Comparison of ENCODE assay signal across 8 cellular contexts in genomic region chr16:8866118-8866883, GRCh38. TPM values are rescaled to one million over a fixed set of nuclear protein-coding genes. Genes with fewer than 3 reads are reported as not detected.
DNase-seq lines count a peak whose midpoint lies in the region; ATAC-seq, FAIRE-seq and TF ChIP-seq lines count a peak whose summit lies in the region.

No MANE protein-coding gene starts in this region.

- ATAC-seq in activated T-cell treated with anti-CD3 and anti-CD28 coated beads, Interleukin-2, amount 50 U/mL, for 4 hours, result no peak
- ATAC-seq in HepG2 (peak; percentile 4), thoracic aorta (ENCODE audit: insufficient number of reproducible peaks, low FRiP score, low read depth) (no peak), HG02759 (IDR thresholded peaks at IDR 0.05; ENCODE audit: unreplicated experiment) (no peak)

- H3K4me3 ChIP-seq in bronchial epithelial cell (ENCODE audit: low read depth, low read length) (peak overlapping the region; percentile 9), HepG2 (replicated peaks in 1 of 3; ENCODE audit: insufficient read depth in 1 of 3, low read depth in 2 of 3, low read length in 3 of 3) (peak overlapping the region; percentile 82 to 97 (median 87)), thoracic aorta (peak overlapping the region; percentile 98)

- H3K4me2 ChIP-seq in HepG2 (ENCODE audit: low read depth, low read length), result peak overlapping the region; percentile 91

- H3K27me3 ChIP-seq in bronchial epithelial cell (ENCODE audit: control insufficient read depth, insufficient read depth, low read length), result no peaks in the 10 kb centered on the region
- no peaks in the 10 kb centered on the region; a peak in 1 of 5 replicates for H3K27me3 ChIP-seq in HepG2 (ENCODE audit: control insufficient read depth in 1 of 2, insufficient read depth in 2 of 2, low read length in 2 of 2)
- H3K27me3 ChIP-seq in thoracic aorta (replicated peaks; ENCODE audit: insufficient read depth), result no peaks in the 10 kb centered on the region

- H2AFZ ChIP-seq in HepG2 (ENCODE audit: low read length), result no peak overlapping the region

- H3K27me3 Mint-ChIP-seq in activated T-cell treated with anti-CD3 and anti-CD28 coated beads, Interleukin-2, amount 50 U/mL, for 4 hours (ENCODE audit: low read depth), result no peaks in the 10 kb centered on the region

- H3K9me3 Mint-ChIP-seq in activated T-cell treated with anti-CD3 and anti-CD28 coated beads, Interleukin-2, amount 50 U/mL, for 4 hours, result no peaks in the 10 kb centered on the region

- BruUV-seq in HepG2 (replicated peaks; lab: Mats Ljungman, UMichigan), result no TSS peak

- no peaks in the 10 kb centered on the region for H3K36me3 Mint-ChIP-seq in activated T-cell treated with anti-CD3 and anti-CD28 coated beads, Interleukin-2, amount 50 U/mL, for 4 hours (ENCODE audit: insufficient read depth)

- peak overlapping the region; percentile 86 for H3K9ac ChIP-seq in HepG2 (ENCODE audit: insufficient read depth, low read depth, low read length)

- peak in 1 of 2 experiments; percentile 43; a peak in 1 of 4 replicates for TF ChIP-seq POLR2A in HepG2 (IDR thresholded peaks at IDR 0.05; ENCODE audit: insufficient read depth in 1 of 2, low read depth in 2 of 2, low read length in 2 of 2)

- H3K4me1 Mint-ChIP-seq in activated T-cell treated with anti-CD3 and anti-CD28 coated beads, Interleukin-2, amount 50 U/mL, for 4 hours (ENCODE audit: low read depth), result peaks cover 51% of the 10 kb centered on the region

- TF ChIP-seq EP300 in HepG2 (IDR thresholded peaks at IDR 0.05; ENCODE audit: low read depth in 2 of 2, low read length in 2 of 2), result 0 out of 4 replicates have a peak, but pooled peaks of 1 of the 2 experiments have one; percentile 14
- peak; percentile 41; the same call in 1 of the 2 replicates for TF ChIP-seq EP300 in HepG2 (CRISPR knock-in tag; IDR thresholded peaks at IDR 0.05; ENCODE audit: borderline replicate concordance)

- CTCF ChIA-PET in HepG2 (lab: Yijun Ruan, JAX; ENCODE audit: low intra/inter-chr PET ratio, low total read pairs), result no interaction called here

- peak; percentile 12; the same call in 1 of the 2 replicates for TF ChIP-seq RAD21 in HepG2 (CRISPR knock-in tag; IDR thresholded peaks at IDR 0.05)

- POLR2A ChIA-PET in HepG2 (lab: Yijun Ruan, JAX), result interaction anchor here (0.7 to 10.4 kb wide), 4 partner anchors 13 to 225 kb away, joined by 4 to 235 read pairs (median 56); partner anchors contain the start of genes HAPSTR1 and LITAFD

- intact Hi-C loops in HepG2 (cut with micrococcal nuclease; ENCODE audit: unreplicated experiment), result loop anchor here (2.0 to 5.0 kb wide), 2 partner anchors 16 to 226 kb away; partner anchors contain the start of gene HAPSTR1

- no peak for FAIRE-seq in bronchial epithelial cell (lab: Jason Lieb, UNC)
- FAIRE-seq in HepG2 (lab: Jason Lieb, UNC), result peak; percentile 60

- peaks cover 2% of the 10 kb centered on the region for H3K36me3 ChIP-seq in bronchial epithelial cell (ENCODE audit: control insufficient read depth, insufficient read depth, low read length)
- H3K36me3 ChIP-seq in HepG2 (replicated peaks in 1 of 2; ENCODE audit: control insufficient read depth in 1 of 2, insufficient read depth in 2 of 2, low read length in 2 of 2), result no peaks in the 10 kb centered on the region
- H3K36me3 ChIP-seq in thoracic aorta, result no peaks in the 10 kb centered on the region

- no peak for DNase-seq in activated T-cell treated with anti-CD3 and anti-CD28 coated beads, Interleukin-2, amount 50 U/mL, for 4 hours
- no peak for DNase-seq in activated T-cell treated with anti-CD3 and anti-CD28 coated beads, Interleukin-2, amount 50 U/mL, for 48 hours
- no peak for DNase-seq in bronchial epithelial cell (ENCODE audit: low read depth)
- DNase-seq in HepG2 (ENCODE audit: low spot score), result peak; percentile 88
- DNase-seq in thoracic aorta (ENCODE audit: low spot score), result no peak
- DNase-seq in COLO829 (ENCODE audit: low spot score), result no peak
- no peak for DNase-seq in SW480 (ENCODE audit: low spot score)

- TF ChIP-seq CTCF in bronchial epithelial cell (IDR thresholded peaks at IDR 0.05; ENCODE audit: insufficient read depth, low read length, severe bottlenecking), result no peak
- TF ChIP-seq CTCF in HepG2 (CRISPR knock-in tag; IDR thresholded peaks at IDR 0.05), result no peak
- no peak for TF ChIP-seq CTCF in thoracic aorta (IDR thresholded peaks at IDR 0.05)

- 13% methylated on average over 30 of the region's 30 CpGs for WGBS in HepG2 (ENCODE audit: low lambda C conversion rate)

- in situ Hi-C loops in HepG2 (cut with HindIII; ENCODE audit: extremely low pct_ligation_motif_present, low pct_unique_long_range_greater_than_20kb), result no loop called here

- H3K4me3 Mint-ChIP-seq in activated T-cell treated with anti-CD3 and anti-CD28 coated beads, Interleukin-2, amount 50 U/mL, for 4 hours, result peak overlapping the region; percentile 44

- H4K20me1 ChIP-seq in HepG2 (ENCODE audit: insufficient read depth, low read length), result peaks cover 40% of the 10 kb centered on the region; the same call in 1 of the 2 replicates

- H3K4me1 ChIP-seq in HepG2 (ENCODE audit: insufficient read depth, low read length) (peaks cover 75% of the 10 kb centered on the region), thoracic aorta (ENCODE audit: control insufficient read depth in 1 of 2, low read depth in 2 of 2) (peaks cover 37 to 65% of the 10 kb centered on the region in 2 donors)

- H3K27ac ChIP-seq in HepG2 (ENCODE audit: extremely low read length, insufficient read depth, low read length) (peak overlapping the region; percentile 95), thoracic aorta (peak overlapping the region in 1 of 2 donors; percentile 79)

- peaks cover 70% of the 10 kb centered on the region for H3K79me2 ChIP-seq in HepG2 (ENCODE audit: insufficient read depth, low read length)

- no peaks in the 10 kb centered on the region for H3K9me3 ChIP-seq in HepG2 (ENCODE audit: low read length)
- H3K9me3 ChIP-seq in thoracic aorta, result no peaks in the 10 kb centered on the region

RNA-seq across cellular contexts. Expression of gene CARHSP1, which starts 2.5 kb away (rescaled TPM):
- total RNA-seq in activated T-cell treated with anti-CD3 and anti-CD28 coated beads, Interleukin-2, amount 50 U/mL, for 4 hours, result 10 to 100 TPM; 14.7 to 17.8 (median 16.8) TPM
- total RNA-seq in bronchial epithelial cell, result 63.7 and 96.3 TPM in 2 replicates
- total RNA-seq in HepG2 (2016; rRNA removed; fragmentation: Illumina TruSeq; extraction: Trizol), result 345 and 349 TPM in 2 replicates
- total RNA-seq in HepG2 (2016; cell fraction: cytosol; rRNA removed; fragmentation: Illumina TruSeq; extraction: Trizol; ENCODE audit: low read depth), result 202 and 227 TPM in 2 replicates
- 351 and 370 TPM in 2 replicates for total RNA-seq in HepG2 (2016; cell fraction: insoluble cytoplasmic fraction; rRNA removed; fragmentation: Illumina TruSeq; extraction: Trizol)
- total RNA-seq in HepG2 (2016; cell fraction: membrane; rRNA removed; fragmentation: Illumina TruSeq; extraction: Trizol), result 185 and 210 TPM in 2 replicates
- total RNA-seq in HepG2 (2016; cell fraction: nucleus; rRNA removed; fragmentation: Illumina TruSeq; extraction: Trizol), result 126 and 138 TPM in 2 replicates
- 173 and 193 TPM in 2 replicates for polyA plus RNA-seq in HepG2 (2011; rRNA removed)
- 139 and 221 TPM in 2 replicates for polyA plus RNA-seq in HepG2 (2011; cell fraction: cytosol; rRNA removed)
- polyA plus RNA-seq in HepG2 (2011; cell fraction: nucleus; rRNA removed), result 209 and 223 TPM in 2 replicates
- polyA plus RNA-seq in HepG2 (2012), result 167 and 252 TPM in 2 replicates
- 224 and 244 TPM in 2 replicates for polyA plus RNA-seq in HepG2 (2016; cell fraction: cytosol; fragmentation: Illumina TruSeq; extraction: Trizol; ENCODE audit: low read depth)
- 425 and 448 TPM in 2 replicates for polyA plus RNA-seq in HepG2 (2016; cell fraction: insoluble cytoplasmic fraction; fragmentation: Illumina TruSeq; extraction: Trizol; ENCODE audit: low read depth)
- 197 and 214 TPM in 2 replicates for polyA plus RNA-seq in HepG2 (2016; cell fraction: membrane; fragmentation: Illumina TruSeq; extraction: Trizol; ENCODE audit: low read depth)
- 269 and 287 TPM in 2 replicates for polyA plus RNA-seq in HepG2 (2016; cell fraction: nucleus; fragmentation: Illumina TruSeq; extraction: Trizol; ENCODE audit: insufficient read depth, low read depth)
- polyA minus RNA-seq in HepG2 (2011; rRNA and poly(A)+ RNA removed; ENCODE audit: low replicate concordance), result 186 and 379 TPM in 2 replicates
- polyA minus RNA-seq in HepG2 (2011; cell fraction: cytosol; rRNA and poly(A)+ RNA removed), result 166 and 175 TPM in 2 replicates
- polyA minus RNA-seq in HepG2 (2011; cell fraction: nucleus; rRNA and poly(A)+ RNA removed), result 55.6 and 67.6 TPM in 2 replicates
- total RNA-seq in thoracic aorta, result 100 to 1,000 TPM in 1 of 2 donors, 10 to 100 TPM in 1; 62.7 to 100 TPM

RNA-seq across cellular contexts. Expression of gene LITAFD, which starts 15.8 kb away (rescaled TPM):
- total RNA-seq in activated T-cell treated with anti-CD3 and anti-CD28 coated beads, Interleukin-2, amount 50 U/mL, for 4 hours, result not detected
- total RNA-seq in bronchial epithelial cell, result not detected in 2 replicates
- not detected in 2 replicates for total RNA-seq in HepG2 (2016; rRNA removed; fragmentation: Illumina TruSeq; extraction: Trizol)
- total RNA-seq in HepG2 (2016; cell fraction: cytosol; rRNA removed; fragmentation: Illumina TruSeq; extraction: Trizol; ENCODE audit: low read depth), result not detected in 2 replicates
- not detected in 2 replicates for total RNA-seq in HepG2 (2016; cell fraction: insoluble cytoplasmic fraction; rRNA removed; fragmentation: Illumina TruSeq; extraction: Trizol)
- 0.19 TPM in 1 of 2 replicates, not detected in the other for total RNA-seq in HepG2 (2016; cell fraction: membrane; rRNA removed; fragmentation: Illumina TruSeq; extraction: Trizol)
- not detected in 2 replicates for total RNA-seq in HepG2 (2016; cell fraction: nucleus; rRNA removed; fragmentation: Illumina TruSeq; extraction: Trizol)
- 0.14 TPM in 1 of 2 replicates, not detected in the other for polyA plus RNA-seq in HepG2 (2011; rRNA removed)
- not detected in 2 replicates for polyA plus RNA-seq in HepG2 (2011; cell fraction: cytosol; rRNA removed)
- polyA plus RNA-seq in HepG2 (2011; cell fraction: nucleus; rRNA removed), result not detected in 2 replicates
- polyA plus RNA-seq in HepG2 (2012), result not detected in 2 replicates
- polyA plus RNA-seq in HepG2 (2016; cell fraction: cytosol; fragmentation: Illumina TruSeq; extraction: Trizol; ENCODE audit: low read depth), result not detected in 2 replicates
- not detected in 2 replicates for polyA plus RNA-seq in HepG2 (2016; cell fraction: insoluble cytoplasmic fraction; fragmentation: Illumina TruSeq; extraction: Trizol; ENCODE audit: low read depth)
- not detected in 2 replicates for polyA plus RNA-seq in HepG2 (2016; cell fraction: membrane; fragmentation: Illumina TruSeq; extraction: Trizol; ENCODE audit: low read depth)
- not detected in 2 replicates for polyA plus RNA-seq in HepG2 (2016; cell fraction: nucleus; fragmentation: Illumina TruSeq; extraction: Trizol; ENCODE audit: insufficient read depth, low read depth)
- polyA minus RNA-seq in HepG2 (2011; rRNA and poly(A)+ RNA removed; ENCODE audit: low replicate concordance), result 0.12 TPM in 1 of 2 replicates, not detected in the other
- not detected in 2 replicates for polyA minus RNA-seq in HepG2 (2011; cell fraction: cytosol; rRNA and poly(A)+ RNA removed)
- polyA minus RNA-seq in HepG2 (2011; cell fraction: nucleus; rRNA and poly(A)+ RNA removed), result not detected in 2 replicates
- total RNA-seq in thoracic aorta, result not detected

Comparison
In these comparisons a context has a peak if more than half of its experiments do, and no peak if none do; other contexts are left out.
1. H3K4me3 ChIP-seq: peak in every context shown above with its lines; median percentile 98 in thoracic aorta; 87 in HepG2; 9 in bronchial epithelial cell.